ENCODE assay signal across 16 cellular contexts in genomic region chr11:74933765-74934164, GRCh38. TPM values are rescaled to one million over a fixed set of nuclear protein-coding genes. Genes with fewer than 3 reads are reported as not detected.
DNase-seq lines count a peak whose midpoint lies in the region; ATAC-seq, FAIRE-seq and TF ChIP-seq lines count a peak whose summit lies in the region.
"Had no signal": no experiment of that assay in that cellular context is flagged by ENCODE, and none has a peak within 500 bp of the region (broad histone marks: within the 10 kb centered on the region; RNA-seq: fewer than 3 reads in every experiment).

No MANE protein-coding gene starts in this region.

- BruUV-seq in GM12878 (replicated peaks; lab: Mats Ljungman, UMichigan): no TSS peak

- H3K27me3 Mint-ChIP-seq in activated CD8-positive, alpha-beta memory T cell treated with anti-CD3 and anti-CD28 coated beads, Interleukin-2, amount 10 ng/mL, durations not matched to agents 7 days and 5 days: no peaks in the 10 kb centered on the region
- no peaks in the 10 kb centered on the region for H3K27me3 Mint-ChIP-seq in natural killer cell treated with Interleukin-12 subunit alpha and Interleukin-12 subunit beta and Interleukin-15 and Interleukin-18, amount 100 ng/mL, for 72 hours
- no peaks in the 10 kb centered on the region for H3K27me3 Mint-ChIP-seq in natural killer cell (ENCODE audit: low read depth in 2 of 2)
- no peaks in the 10 kb centered on the region for H3K27me3 Mint-ChIP-seq in activated naive CD4-positive, alpha-beta T cell treated with anti-CD3 and anti-CD28 coated beads for 36 hours (ENCODE audit: low read depth)
- H3K27me3 Mint-ChIP-seq: B cell had no signal

- peaks cover 2% of the 10 kb centered on the region in 2 experiments; a peak in 2 of 4 replicates for H3K36me3 ChIP-seq in GM12878 (ENCODE audit: control insufficient read depth in 2 of 2, insufficient read depth in 2 of 2, low read length in 1 of 2)

- peaks cover 10% of the 10 kb centered on the region for H3K4me1 ChIP-seq in GM12878 (ENCODE audit: control insufficient read depth, insufficient read depth, low read length)
- H3K4me1 ChIP-seq: HAP-1 had no signal

- RAD21 ChIA-PET in GM12878 (lab: Charles Lee; ENCODE audit: unreplicated experiment): no interaction called here

- H3K79me2 ChIP-seq in GM12878 (ENCODE audit: control insufficient read depth, insufficient read depth, low read length): no peaks in the 10 kb centered on the region

- H3K9me3 ChIP-seq in GM12878 (replicated peaks; ENCODE audit: control insufficient read depth, insufficient read depth, low read length): no peaks in the 10 kb centered on the region
- H3K9me3 ChIP-seq: BLaER1 treated with 17β-estradiol and CSF1 and Interleukin-3, amounts not matched to agents 10 nM and 100 nM; HAP-1 had no signal

- peaks cover 41% of the 10 kb centered on the region for H3K4me1 Mint-ChIP-seq in activated CD8-positive, alpha-beta memory T cell treated with anti-CD3 and anti-CD28 coated beads, Interleukin-2, amount 10 ng/mL, durations not matched to agents 7 days and 5 days
- H3K4me1 Mint-ChIP-seq in natural killer cell treated with Interleukin-12 subunit alpha and Interleukin-12 subunit beta and Interleukin-15 and Interleukin-18, amount 100 ng/mL, for 72 hours (ENCODE audit: low read depth in 2 of 2): peaks cover 15 to 21% of the 10 kb centered on the region in 2 donors
- peaks cover 9% of the 10 kb centered on the region in 2 donors for H3K4me1 Mint-ChIP-seq in natural killer cell
- H3K4me1 Mint-ChIP-seq in stimulated activated effector memory CD8-positive, alpha-beta T cell treated with anti-CD3 and anti-CD28 coated beads, Interleukin-12 subunit alpha, Interleukin-12 subunit beta, amount 100 ng/mL, for 72 hours: peaks cover 9% of the 10 kb centered on the region
- H3K4me1 Mint-ChIP-seq in activated naive CD4-positive, alpha-beta T cell treated with anti-CD3 and anti-CD28 coated beads for 36 hours (ENCODE audit: low read depth): peaks cover 2% of the 10 kb centered on the region
- H3K4me1 Mint-ChIP-seq: B cell had no signal

- H3K9me3 Mint-ChIP-seq in activated CD8-positive, alpha-beta memory T cell treated with anti-CD3 and anti-CD28 coated beads, Interleukin-2, amount 10 ng/mL, durations not matched to agents 7 days and 5 days (ENCODE audit: low read depth): no peaks in the 10 kb centered on the region
- no peaks in the 10 kb centered on the region for H3K9me3 Mint-ChIP-seq in natural killer cell treated with Interleukin-12 subunit alpha and Interleukin-12 subunit beta and Interleukin-15 and Interleukin-18, amount 100 ng/mL, for 72 hours
- no peaks in the 10 kb centered on the region for H3K9me3 Mint-ChIP-seq in natural killer cell
- H3K9me3 Mint-ChIP-seq in stimulated activated effector memory CD8-positive, alpha-beta T cell treated with anti-CD3 and anti-CD28 coated beads, Interleukin-12 subunit alpha, Interleukin-12 subunit beta, amount 100 ng/mL, for 72 hours: no peaks in the 10 kb centered on the region
- H3K9me3 Mint-ChIP-seq in activated naive CD4-positive, alpha-beta T cell treated with anti-CD3 and anti-CD28 coated beads for 36 hours: no peaks in the 10 kb centered on the region
- H3K9me3 Mint-ChIP-seq: CD8-positive, alpha-beta T cell had no signal

- SMC1A ChIA-PET in GM12878 (lab: Charles Lee; ENCODE audit: uncharacterized antibody, unreplicated experiment): interaction anchor here (0.5 kb wide), 1 partner anchor 131 kb away, joined by 6 read pairs; no protein-coding TSS in a partner anchor

- no peak overlapping the region for H3K4me3 ChIP-seq in GM12878
- no peak overlapping the region for H3K4me3 ChIP-seq in lower leg skin (ENCODE audit: low read depth, poor library complexity, severe bottlenecking)
- H3K4me3 ChIP-seq: BLaER1 treated with 17β-estradiol and CSF1 and Interleukin-3, amounts not matched to agents 10 nM and 100 nM; GM23248; HAP-1 had no signal

- H3K27ac ChIP-seq in GM12878 (ENCODE audit: control insufficient read depth, insufficient read depth): no peak overlapping the region
- H3K27ac ChIP-seq: BLaER1 treated with 17β-estradiol and CSF1 and Interleukin-3, amounts not matched to agents 10 nM and 100 nM; GM23248 had no signal

- no peaks in the 10 kb centered on the region for H4K20me1 ChIP-seq in GM12878 (ENCODE audit: control insufficient read depth, insufficient read depth)
- H4K20me1 ChIP-seq: BLaER1 treated with 17β-estradiol and CSF1 and Interleukin-3, amounts not matched to agents 10 nM and 100 nM had no signal

- H3K27me3 ChIP-seq in GM12878 (replicated peaks in 1 of 2; ENCODE audit: control insufficient read depth in 2 of 2, insufficient read depth in 2 of 2, low read length in 1 of 2): no peaks in the 10 kb centered on the region
- H3K27me3 ChIP-seq: BLaER1 treated with 17β-estradiol and CSF1 and Interleukin-3, amounts not matched to agents 10 nM and 100 nM had no signal

- no peak for TF ChIP-seq EP300 in GM12878 (IDR thresholded peaks at IDR 0.05; ENCODE audit: borderline replicate concordance in 1 of 2, control insufficient read depth in 1 of 2, low read depth in 2 of 2, low read length in 2 of 2)

- POLR2A ChIA-PET in GM12878 (lab: Charles Lee): no interaction called here

- peak overlapping the region; percentile 79 for H3K27ac Mint-ChIP-seq in activated CD8-positive, alpha-beta memory T cell treated with anti-CD3 and anti-CD28 coated beads, Interleukin-2, amount 10 ng/mL, durations not matched to agents 7 days and 5 days
- peak overlapping the region; percentile 81 to 84 for H3K27ac Mint-ChIP-seq in natural killer cell treated with Interleukin-12 subunit alpha and Interleukin-12 subunit beta and Interleukin-15 and Interleukin-18, amount 100 ng/mL, for 72 hours
- H3K27ac Mint-ChIP-seq in natural killer cell: no peak overlapping the region
- H3K27ac Mint-ChIP-seq in stimulated activated effector memory CD8-positive, alpha-beta T cell treated with anti-CD3 and anti-CD28 coated beads, Interleukin-12 subunit alpha, Interleukin-12 subunit beta, amount 100 ng/mL, for 72 hours: peak overlapping the region; percentile 90
- no peak overlapping the region for H3K27ac Mint-ChIP-seq in activated naive CD4-positive, alpha-beta T cell treated with anti-CD3 and anti-CD28 coated beads for 36 hours
- H3K27ac Mint-ChIP-seq: B cell; CD8-positive, alpha-beta T cell had no signal

- ATAC-seq in activated CD8-positive, alpha-beta memory T cell treated with anti-CD3 and anti-CD28 coated beads, Interleukin-2, amount 10 ng/mL, durations not matched to agents 7 days and 5 days: no peak
- no peak for ATAC-seq in natural killer cell treated with Interleukin-12 subunit alpha and Interleukin-12 subunit beta and Interleukin-15 and Interleukin-18, amount 100 ng/mL, for 72 hours
- no peak for ATAC-seq in natural killer cell
- no peak for ATAC-seq in GM12878
- no peak for ATAC-seq in stimulated activated effector memory CD8-positive, alpha-beta T cell treated with anti-CD3 and anti-CD28 coated beads, Interleukin-12 subunit alpha, Interleukin-12 subunit beta, amount 100 ng/mL, for 72 hours
- ATAC-seq: CD8-positive, alpha-beta T cell had no signal

- H3K36me3 Mint-ChIP-seq in activated CD8-positive, alpha-beta memory T cell treated with anti-CD3 and anti-CD28 coated beads, Interleukin-2, amount 10 ng/mL, durations not matched to agents 7 days and 5 days: peaks cover 54% of the 10 kb centered on the region
- H3K36me3 Mint-ChIP-seq in natural killer cell treated with Interleukin-12 subunit alpha and Interleukin-12 subunit beta and Interleukin-15 and Interleukin-18, amount 100 ng/mL, for 72 hours: peaks cover 12% of the 10 kb centered on the region
- peaks cover 16% of the 10 kb centered on the region for H3K36me3 Mint-ChIP-seq in natural killer cell
- H3K36me3 Mint-ChIP-seq in stimulated activated effector memory CD8-positive, alpha-beta T cell treated with anti-CD3 and anti-CD28 coated beads, Interleukin-12 subunit alpha, Interleukin-12 subunit beta, amount 100 ng/mL, for 72 hours: peaks cover 19% of the 10 kb centered on the region
- peaks cover 2% of the 10 kb centered on the region for H3K36me3 Mint-ChIP-seq in activated naive CD4-positive, alpha-beta T cell treated with anti-CD3 and anti-CD28 coated beads for 36 hours (ENCODE audit: low read depth)

- no peak overlapping the region for H2AFZ ChIP-seq in GM12878 (ENCODE audit: control insufficient read depth, low read depth, low read length)
- H2AFZ ChIP-seq: GM23248 had no signal

- intact Hi-C loops in natural killer cell (cut with micrococcal nuclease) (no loop called here), GM12878 (cut with micrococcal nuclease; ENCODE audit: unreplicated experiment) (no loop called here), lower leg skin (cut with DNase I; ENCODE audit: low total_unique reads) (loop anchor here (5.0 kb wide), 1 partner anchor 99 kb away; no protein-coding TSS in a partner anchor)
- intact Hi-C loops in activated naive CD4-positive, alpha-beta T cell treated with anti-CD3 and anti-CD28 coated beads for 36 hours (cut with micrococcal nuclease): no loop called here

- no peak overlapping the region for H3K4me2 ChIP-seq in GM12878 (ENCODE audit: control insufficient read depth, insufficient read depth)

- 97% methylated on average over 2 of the region's 2 CpGs for WGBS in GM12878 (ENCODE audit: insufficient coverage, insufficient replicate concordance, low lambda C conversion rate, missing lambda C conversion rate)
- WGBS in lower leg skin, 2 donors: 95% methylated on average over 2 of the region's 2 CpGs

- no peak for TF ChIP-seq CTCF in natural killer cell (IDR thresholded peaks at IDR 0.05)
- no peak for TF ChIP-seq CTCF in GM12878 (IDR thresholded peaks at IDR 0.05 in 2 of 3, conservative IDR thresholded peaks at IDR 0.05 in 1 of 3; ENCODE audit: control insufficient read depth in 2 of 3, extremely low read depth in 1 of 3, insufficient read depth in 1 of 3, low read depth in 3 of 3, low read length in 3 of 3)
- no peak for TF ChIP-seq CTCF in lower leg skin (IDR thresholded peaks at IDR 0.05)

- H3K4me3 Mint-ChIP-seq in activated CD8-positive, alpha-beta memory T cell treated with anti-CD3 and anti-CD28 coated beads, Interleukin-2, amount 10 ng/mL, durations not matched to agents 7 days and 5 days: no peak overlapping the region
- no peak overlapping the region for H3K4me3 Mint-ChIP-seq in natural killer cell treated with Interleukin-12 subunit alpha and Interleukin-12 subunit beta and Interleukin-15 and Interleukin-18, amount 100 ng/mL, for 72 hours
- H3K4me3 Mint-ChIP-seq in natural killer cell: no peak overlapping the region
- no peak overlapping the region for H3K4me3 Mint-ChIP-seq in stimulated activated effector memory CD8-positive, alpha-beta T cell treated with anti-CD3 and anti-CD28 coated beads, Interleukin-12 subunit alpha, Interleukin-12 subunit beta, amount 100 ng/mL, for 72 hours
- no peak overlapping the region for H3K4me3 Mint-ChIP-seq in activated naive CD4-positive, alpha-beta T cell treated with anti-CD3 and anti-CD28 coated beads for 36 hours
- H3K4me3 Mint-ChIP-seq: B cell; CD8-positive, alpha-beta T cell had no signal

- in situ Hi-C loops in GM12878 (cut with MboI): loop anchor here (5.0 kb wide), 2 partner anchors 94 to 314 kb away; no protein-coding TSS in a partner anchor

- TF ChIP-seq POLR2A in GM12878 (IDR thresholded peaks at IDR 0.05; ENCODE audit: low read depth, low read length): no peak
- TF ChIP-seq POLR2A in lower leg skin (IDR thresholded peaks at IDR 0.05): no peak

- CTCF ChIA-PET in activated CD8-positive, alpha-beta memory T cell treated with anti-CD3 and anti-CD28 coated beads, Interleukin-2, amount 10 ng/mL, durations not matched to agents 7 days and 5 days (lab: Charles Lee): interaction anchor here (1.3 to 5.7 kb wide), 3 partner anchors 10 to 309 kb away, joined by 4 to 44 read pairs (median 9); partner anchors contain the start of genes SPCS2, TPBGL and XRRA1
- CTCF ChIA-PET in GM12878 (lab: Yijun Ruan, JAX): interaction anchor here (0.6 to 2.4 kb wide), 6 partner anchors 8 to 315 kb away, joined by 3 to 7 read pairs (median 4); no protein-coding TSS in a partner anchor
- CTCF ChIA-PET in activated naive CD4-positive, alpha-beta T cell treated with anti-CD3 and anti-CD28 coated beads for 36 hours (lab: Charles Lee): no interaction called here

- no peak for FAIRE-seq in GM12878 (lab: Jason Lieb, UNC)

- H3K9ac ChIP-seq in GM12878 (ENCODE audit: control insufficient read depth, insufficient read depth, low read length): no peak overlapping the region
- H3K9ac ChIP-seq: BLaER1 treated with 17β-estradiol and CSF1 and Interleukin-3, amounts not matched to agents 10 nM and 100 nM; GM23248 had no signal

- TF ChIP-seq RAD21 in GM12878 (IDR thresholded peaks at IDR 0.05; ENCODE audit: insufficient read depth, low read depth, low read length): no peak

- DNase-seq in activated CD8-positive, alpha-beta memory T cell treated with anti-CD3 and anti-CD28 coated beads, Interleukin-2, amount 10 ng/mL, durations not matched to agents 7 days and 5 days: no peak
- no peak for DNase-seq in activated CD8-positive, alpha-beta memory T cell treated with anti-CD3 and anti-CD28 coated beads, Interleukin-2, amount 50 U/mL, for 48 hours
- no peak for DNase-seq in natural killer cell treated with Interleukin-12 subunit alpha and Interleukin-12 subunit beta and Interleukin-15 and Interleukin-18, amount 100 ng/mL, for 72 hours (ENCODE audit: low spot score)
- DNase-seq in natural killer cell: no peak
- no peak for DNase-seq in GM12878 (ENCODE audit: low read depth, low spot score)
- no peak for DNase-seq in stimulated activated effector memory CD8-positive, alpha-beta T cell treated with anti-CD3 and anti-CD28 coated beads, Interleukin-12 subunit alpha, Interleukin-12 subunit beta, amount 100 ng/mL, for 72 hours (ENCODE audit: low spot score in 2 of 2)
- no peak for DNase-seq in activated naive CD4-positive, alpha-beta T cell treated with anti-CD3 and anti-CD28 coated beads for 36 hours
- no peak for DNase-seq in lower leg skin (ENCODE audit: low spot score in 2 of 2)
- DNase-seq: Calu3; CD8-positive, alpha-beta T cell; DMS79 treated with DMSO at 0.1 percent for 48 hours; GF-D8; GM23248 had no signal

RNA-seq across cellular contexts. Expression of gene XRRA1, which starts 15.1 kb away (rescaled TPM):
- 10 to 100 TPM; 32.2 to 39.4 TPM for total RNA-seq in activated CD8-positive, alpha-beta memory T cell treated with anti-CD3 and anti-CD28 coated beads, Interleukin-2, amount 10 ng/mL, durations not matched to agents 7 days and 5 days
- 10 to 100 TPM; 12.2 to 31.2 TPM for total RNA-seq in natural killer cell treated with Interleukin-12 subunit alpha and Interleukin-12 subunit beta and Interleukin-15 and Interleukin-18, amount 100 ng/mL, for 72 hours
- total RNA-seq in natural killer cell (10 to 100 TPM; 12.7 to 14.3 (median 14.3) TPM), GM12878 (2014; rRNA removed) (3.7 and 4.1 TPM in 2 replicates), GM12878 (2014; rRNA removed; fragmentation: Illumina TruSeq; extraction: Trizol) (3.9 and 5.2 TPM in 2 replicates), GM12878 (2021) (7.3 and 11.0 TPM in 2 replicates), lower leg skin (10 to 100 TPM in 3 of 4 donors, 1 to 10 TPM in 1; 7.0 to 17.4 (median 13.2) TPM)
- 20.4 and 26.9 TPM in 2 replicates for total RNA-seq in GM12878 (2013; cell fraction: nucleolus; rRNA removed)
- polyA plus RNA-seq in GM12878 (2011; ENCODE audit: low read depth): 2.0 TPM
- polyA plus RNA-seq in GM12878 (2011; rRNA removed) (3.2 and 4.6 TPM in 2 replicates), GM12878 (2014; fragmentation: Illumina TruSeq; extraction: Trizol) (4.6 and 5.9 TPM in 2 replicates), GM12878 (2014; fragmentation: Nextera tagmentation; extraction: Ambion mirVana) (1 to 10 TPM; 2.5 to 7.4 TPM), GM12878 (2014; rRNA removed) (3.1 and 3.9 TPM in 2 replicates), GM12878 (2016; fragmentation: Nextera tagmentation; extraction: Ambion mirVana) (1 to 10 TPM; 7.4 to 8.8 TPM)
- 3.3 and 4.0 TPM in 2 replicates for polyA plus RNA-seq in GM12878 (2011; cell fraction: cytosol; rRNA removed)
- 7.3 and 10.9 TPM in 2 replicates for polyA plus RNA-seq in GM12878 (2011; cell fraction: nucleus; rRNA removed)
- 3.7 and 4.3 TPM in 2 replicates for polyA plus RNA-seq in GM12878 (2012)
- 9.7 and 13.0 TPM in 2 replicates for polyA minus RNA-seq in GM12878 (2011; rRNA and poly(A)+ RNA removed)
- 2.9 and 4.3 TPM in 2 replicates for polyA minus RNA-seq in GM12878 (2011; cell fraction: cytosol; rRNA and poly(A)+ RNA removed)
- polyA minus RNA-seq in GM12878 (2011; cell fraction: nucleus; rRNA and poly(A)+ RNA removed): 8.6 and 12.6 TPM in 2 replicates
- total RNA-seq in activated naive CD4-positive, alpha-beta T cell treated with anti-CD3 and anti-CD28 coated beads for 36 hours: 1 to 10 TPM; 5.0 to 9.5 TPM

RNA-seq across cellular contexts. Expression of gene SPCS2, which starts 15.3 kb away (rescaled TPM):
- total RNA-seq in activated CD8-positive, alpha-beta memory T cell treated with anti-CD3 and anti-CD28 coated beads, Interleukin-2, amount 10 ng/mL, durations not matched to agents 7 days and 5 days: 100 to 1,000 TPM; 130 to 156 TPM
- total RNA-seq in natural killer cell treated with Interleukin-12 subunit alpha and Interleukin-12 subunit beta and Interleukin-15 and Interleukin-18, amount 100 ng/mL, for 72 hours: 100 to 1,000 TPM; 110 to 168 TPM
- total RNA-seq in natural killer cell (100 to 1,000 TPM in 2 of 3 donors, 10 to 100 TPM in 1; 76.9 to 117 (median 106) TPM), GM12878 (2014; rRNA removed) (40.7 and 48.3 TPM in 2 replicates), GM12878 (2014; rRNA removed; fragmentation: Illumina TruSeq; extraction: Trizol) (52.9 and 53.6 TPM in 2 replicates), GM12878 (2021) (143 and 145 TPM in 2 replicates), lower leg skin (100 to 1,000 TPM in 1 of 4 donors, 10 to 100 TPM in 3; 19.2 to 117 (median 23.9) TPM)
- 71.4 and 148 TPM in 2 replicates for total RNA-seq in GM12878 (2013; cell fraction: nucleolus; rRNA removed)
- polyA plus RNA-seq in GM12878 (2011; ENCODE audit: low read depth): 91.2 TPM
- polyA plus RNA-seq in GM12878 (2011; rRNA removed) (192 and 234 TPM in 2 replicates), GM12878 (2014; fragmentation: Illumina TruSeq; extraction: Trizol) (176 and 220 TPM in 2 replicates), GM12878 (2014; fragmentation: Nextera tagmentation; extraction: Ambion mirVana) (100 to 1,000 TPM; 429 to 430 TPM), GM12878 (2014; rRNA removed) (192 and 236 TPM in 2 replicates), GM12878 (2016; fragmentation: Nextera tagmentation; extraction: Ambion mirVana) (100 to 1,000 TPM; 636 to 661 TPM)
- 44.5 and 78.9 TPM in 2 replicates for polyA plus RNA-seq in GM12878 (2011; cell fraction: cytosol; rRNA removed)
- polyA plus RNA-seq in GM12878 (2011; cell fraction: nucleus; rRNA removed): 26.5 and 50.5 TPM in 2 replicates
- polyA plus RNA-seq in GM12878 (2012): 139 and 145 TPM in 2 replicates
- 24.5 and 29.1 TPM in 2 replicates for polyA minus RNA-seq in GM12878 (2011; rRNA and poly(A)+ RNA removed)
- 14.6 and 14.7 TPM in 2 replicates for polyA minus RNA-seq in GM12878 (2011; cell fraction: cytosol; rRNA and poly(A)+ RNA removed)
- 4.5 and 15.3 TPM in 2 replicates for polyA minus RNA-seq in GM12878 (2011; cell fraction: nucleus; rRNA and poly(A)+ RNA removed)
- 10 to 100 TPM; 77.6 to 83.3 TPM for total RNA-seq in activated naive CD4-positive, alpha-beta T cell treated with anti-CD3 and anti-CD28 coated beads for 36 hours

RNA-seq across cellular contexts. Expression of gene NEU3, which starts 55.0 kb away (rescaled TPM):
- total RNA-seq in activated CD8-positive, alpha-beta memory T cell treated with anti-CD3 and anti-CD28 coated beads, Interleukin-2, amount 10 ng/mL, durations not matched to agents 7 days and 5 days: 10 to 100 TPM; 14.2 to 20.0 TPM
- 10 to 100 TPM; 17.8 to 35.0 TPM for total RNA-seq in natural killer cell treated with Interleukin-12 subunit alpha and Interleukin-12 subunit beta and Interleukin-15 and Interleukin-18, amount 100 ng/mL, for 72 hours
- total RNA-seq in natural killer cell (10 to 100 TPM; 16.9 to 24.3 (median 17.5) TPM), GM12878 (2014; rRNA removed) (17.3 and 18.1 TPM in 2 replicates), GM12878 (2014; rRNA removed; fragmentation: Illumina TruSeq; extraction: Trizol) (14.8 and 15.4 TPM in 2 replicates), GM12878 (2021) (13.3 and 13.9 TPM in 2 replicates), lower leg skin (1 to 10 TPM; 4.3 to 7.4 (median 5.9) TPM)
- total RNA-seq in GM12878 (2013; cell fraction: nucleolus; rRNA removed): 40.3 and 47.0 TPM in 2 replicates
- polyA plus RNA-seq in GM12878 (2011; ENCODE audit: low read depth): 6.7 TPM
- polyA plus RNA-seq in GM12878 (2011; rRNA removed) (13.4 and 14.8 TPM in 2 replicates), GM12878 (2014; fragmentation: Illumina TruSeq; extraction: Trizol) (13.4 and 13.9 TPM in 2 replicates), GM12878 (2014; fragmentation: Nextera tagmentation; extraction: Ambion mirVana) (1 to 10 TPM; 2.5 TPM), GM12878 (2014; rRNA removed) (15.4 and 20.3 TPM in 2 replicates), GM12878 (2016; fragmentation: Nextera tagmentation; extraction: Ambion mirVana) (10 to 100 TPM in 1 of 2 experiments, 1 to 10 TPM in 1; 9.7 to 11.0 TPM)
- 16.3 and 19.0 TPM in 2 replicates for polyA plus RNA-seq in GM12878 (2011; cell fraction: cytosol; rRNA removed)
- polyA plus RNA-seq in GM12878 (2011; cell fraction: nucleus; rRNA removed): 21.9 and 22.6 TPM in 2 replicates
- 7.8 and 8.6 TPM in 2 replicates for polyA plus RNA-seq in GM12878 (2012)
- polyA minus RNA-seq in GM12878 (2011; rRNA and poly(A)+ RNA removed): 26.6 and 33.3 TPM in 2 replicates
- polyA minus RNA-seq in GM12878 (2011; cell fraction: cytosol; rRNA and poly(A)+ RNA removed): 12.3 and 13.1 TPM in 2 replicates
- 14.0 and 25.3 TPM in 2 replicates for polyA minus RNA-seq in GM12878 (2011; cell fraction: nucleus; rRNA and poly(A)+ RNA removed)
- total RNA-seq in activated naive CD4-positive, alpha-beta T cell treated with anti-CD3 and anti-CD28 coated beads for 36 hours: 10 to 100 TPM; 16.4 TPM

Comparison
In these comparisons a context has a peak if more than half of its experiments do, and no peak if none do; other contexts are left out.
1. H3K27ac Mint-ChIP-seq: peak in activated CD8-positive, alpha-beta memory T cell treated with anti-CD3 and anti-CD28 coated beads, Interleukin-2, amount 10 ng/mL, durations not matched to agents 7 days and 5 days (single experiment), natural killer cell treated with Interleukin-12 subunit alpha and Interleukin-12 subunit beta and Interleukin-15 and Interleukin-18, amount 100 ng/mL, for 72 hours (2 of 2) and stimulated activated effector memory CD8-positive, alpha-beta T cell treated with anti-CD3 and anti-CD28 coated beads, Interleukin-12 subunit alpha, Interleukin-12 subunit beta, amount 100 ng/mL, for 72 hours (single experiment); none in natural killer cell (0 of 2) and activated naive CD4-positive, alpha-beta T cell treated with anti-CD3 and anti-CD28 coated beads for 36 hours (single experiment).